In the genomic region with DNA sequence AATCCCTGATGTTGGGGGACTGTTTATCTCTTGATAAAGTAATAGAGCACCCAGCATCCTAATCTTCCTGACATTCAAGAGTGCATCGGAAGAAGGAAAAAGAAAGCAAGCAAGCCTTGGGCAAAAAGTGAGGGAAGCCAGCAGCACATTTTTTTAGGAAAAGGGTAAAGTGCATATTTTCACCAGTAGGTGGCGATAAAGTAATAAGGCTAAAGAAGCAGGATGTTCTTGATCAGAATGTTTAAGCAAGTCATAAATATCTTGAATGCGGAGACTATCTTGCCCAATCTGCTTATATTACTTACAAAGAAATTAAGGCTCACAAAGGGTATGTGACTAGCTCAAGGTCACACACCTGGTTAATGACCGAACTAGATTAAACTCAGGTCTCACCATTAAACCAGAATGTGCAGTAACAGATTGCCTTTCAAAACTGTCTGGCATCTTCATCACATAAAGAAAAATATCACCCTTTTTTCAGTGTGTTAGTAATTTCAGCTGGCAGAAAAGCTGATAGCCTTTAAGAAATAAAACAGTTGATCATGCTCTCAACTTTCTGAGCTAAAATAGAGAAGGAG, we compare ENCODE assay signal across 1 cellular context.
A peak's percentile ranks its signal among the peaks of the same experiment; 100 is the strongest.
TF ChIP-seq lines count a peak whose summit lies in the region.

No MANE protein-coding gene starts in this region.

TF ChIP-seq in HepG2, 621 proteins besides CTCF, POLR2A, EP300 and RAD21 (continued from another document):
- TF ChIP-seq, protein P1, sequence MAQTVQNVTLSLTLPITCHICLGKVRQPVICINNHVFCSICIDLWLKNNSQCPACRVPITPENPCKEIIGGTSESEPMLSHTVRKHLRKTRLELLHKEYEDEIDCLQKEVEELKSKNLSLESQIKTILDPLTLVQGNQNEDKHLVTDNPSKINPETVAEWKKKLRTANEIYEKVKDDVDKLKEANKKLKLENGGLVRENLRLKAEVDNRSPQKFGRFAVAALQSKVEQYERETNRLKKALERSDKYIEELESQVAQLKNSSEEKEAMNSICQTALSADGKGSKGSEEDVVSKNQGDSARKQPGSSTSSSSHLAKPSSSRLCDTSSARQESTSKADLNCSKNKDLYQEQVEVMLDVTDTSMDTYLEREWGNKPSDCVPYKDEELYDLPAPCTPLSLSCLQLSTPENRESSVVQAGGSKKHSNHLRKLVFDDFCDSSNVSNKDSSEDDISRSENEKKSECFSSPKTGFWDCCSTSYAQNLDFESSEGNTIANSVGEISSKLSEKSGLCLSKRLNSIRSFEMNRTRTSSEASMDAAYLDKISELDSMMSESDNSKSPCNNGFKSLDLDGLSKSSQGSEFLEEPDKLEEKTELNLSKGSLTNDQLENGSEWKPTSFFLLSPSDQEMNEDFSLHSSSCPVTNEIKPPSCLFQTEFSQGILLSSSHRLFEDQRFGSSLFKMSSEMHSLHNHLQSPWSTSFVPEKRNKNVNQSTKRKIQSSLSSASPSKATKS (CRISPR knock-in tag; IDR thresholded peaks at IDR 0.05), result no peak
- TF ChIP-seq ZNF143 (CRISPR knock-in tag; IDR thresholded peaks at IDR 0.05), result no peak
- TF ChIP-seq STAG1 (CRISPR knock-in tag; IDR thresholded peaks at IDR 0.05), result peak; percentile 78
- TF ChIP-seq ZC3H13 (CRISPR knock-in tag; IDR thresholded peaks at IDR 0.05), result no peak
- TF ChIP-seq NCOR1 (IDR thresholded peaks at IDR 0.05; ENCODE audit: borderline replicate concordance, low read length), result no peak
- TF ChIP-seq, protein P2, sequence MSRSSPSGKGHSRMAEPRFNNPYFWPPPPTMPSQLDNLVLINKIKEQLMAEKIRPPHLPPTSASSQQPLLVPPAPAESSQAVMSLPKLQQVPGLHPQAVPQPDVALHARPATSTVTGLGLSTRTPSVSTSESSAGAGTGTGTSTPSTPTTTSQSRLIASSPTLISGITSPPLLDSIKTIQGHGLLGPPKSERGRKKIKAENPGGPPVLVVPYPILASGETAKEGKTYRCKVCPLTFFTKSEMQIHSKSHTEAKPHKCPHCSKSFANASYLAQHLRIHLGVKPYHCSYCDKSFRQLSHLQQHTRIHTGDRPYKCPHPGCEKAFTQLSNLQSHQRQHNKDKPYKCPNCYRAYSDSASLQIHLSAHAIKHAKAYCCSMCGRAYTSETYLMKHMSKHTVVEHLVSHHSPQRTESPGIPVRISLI (CRISPR knock-in tag; IDR thresholded peaks at IDR 0.05; ENCODE audit: borderline replicate concordance), result peak; percentile 49; the same call in 1 of the 2 replicates
- peak; percentile 50 for TF ChIP-seq SMC3 (IDR thresholded peaks at IDR 0.05; ENCODE audit: low read length)
- no peak for TF ChIP-seq IRX3 (CRISPR knock-in tag; IDR thresholded peaks at IDR 0.05; ENCODE audit: borderline replicate concordance, low read depth)
- TF ChIP-seq MED13 (CRISPR knock-in tag; IDR thresholded peaks at IDR 0.05), result no peak
- TF ChIP-seq, protein P3, sequence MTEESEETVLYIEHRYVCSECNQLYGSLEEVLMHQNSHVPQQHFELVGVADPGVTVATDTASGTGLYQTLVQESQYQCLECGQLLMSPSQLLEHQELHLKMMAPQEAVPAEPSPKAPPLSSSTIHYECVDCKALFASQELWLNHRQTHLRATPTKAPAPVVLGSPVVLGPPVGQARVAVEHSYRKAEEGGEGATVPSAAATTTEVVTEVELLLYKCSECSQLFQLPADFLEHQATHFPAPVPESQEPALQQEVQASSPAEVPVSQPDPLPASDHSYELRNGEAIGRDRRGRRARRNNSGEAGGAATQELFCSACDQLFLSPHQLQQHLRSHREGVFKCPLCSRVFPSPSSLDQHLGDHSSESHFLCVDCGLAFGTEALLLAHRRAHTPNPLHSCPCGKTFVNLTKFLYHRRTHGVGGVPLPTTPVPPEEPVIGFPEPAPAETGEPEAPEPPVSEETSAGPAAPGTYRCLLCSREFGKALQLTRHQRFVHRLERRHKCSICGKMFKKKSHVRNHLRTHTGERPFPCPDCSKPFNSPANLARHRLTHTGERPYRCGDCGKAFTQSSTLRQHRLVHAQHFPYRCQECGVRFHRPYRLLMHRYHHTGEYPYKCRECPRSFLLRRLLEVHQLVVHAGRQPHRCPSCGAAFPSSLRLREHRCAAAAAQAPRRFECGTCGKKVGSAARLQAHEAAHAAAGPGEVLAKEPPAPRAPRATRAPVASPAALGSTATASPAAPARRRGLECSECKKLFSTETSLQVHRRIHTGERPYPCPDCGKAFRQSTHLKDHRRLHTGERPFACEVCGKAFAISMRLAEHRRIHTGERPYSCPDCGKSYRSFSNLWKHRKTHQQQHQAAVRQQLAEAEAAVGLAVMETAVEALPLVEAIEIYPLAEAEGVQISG (CRISPR knock-in tag; IDR thresholded peaks at IDR 0.05), result no peak
- TF ChIP-seq SP2 (CRISPR knock-in tag; IDR thresholded peaks at IDR 0.05), result no peak
- TF ChIP-seq TEAD2 (CRISPR knock-in tag; IDR thresholded peaks at IDR 0.05), result no peak
- TF ChIP-seq, protein P4, sequence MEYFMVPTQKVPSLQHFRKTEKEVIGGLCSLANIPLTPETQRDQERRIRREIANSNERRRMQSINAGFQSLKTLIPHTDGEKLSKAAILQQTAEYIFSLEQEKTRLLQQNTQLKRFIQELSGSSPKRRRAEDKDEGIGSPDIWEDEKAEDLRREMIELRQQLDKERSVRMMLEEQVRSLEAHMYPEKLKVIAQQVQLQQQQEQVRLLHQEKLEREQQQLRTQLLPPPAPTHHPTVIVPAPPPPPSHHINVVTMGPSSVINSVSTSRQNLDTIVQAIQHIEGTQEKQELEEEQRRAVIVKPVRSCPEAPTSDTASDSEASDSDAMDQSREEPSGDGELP (IDR thresholded peaks at IDR 0.05; ENCODE audit: borderline replicate concordance, low read depth), result no peak
- TF ChIP-seq NFRKB (IDR thresholded peaks at IDR 0.05), result no peak
- no peak for TF ChIP-seq YY1 (IDR thresholded peaks at IDR 0.05; ENCODE audit: insufficient read depth, insufficient replicate concordance, low read depth, low read length)
- TF ChIP-seq, protein P5, sequence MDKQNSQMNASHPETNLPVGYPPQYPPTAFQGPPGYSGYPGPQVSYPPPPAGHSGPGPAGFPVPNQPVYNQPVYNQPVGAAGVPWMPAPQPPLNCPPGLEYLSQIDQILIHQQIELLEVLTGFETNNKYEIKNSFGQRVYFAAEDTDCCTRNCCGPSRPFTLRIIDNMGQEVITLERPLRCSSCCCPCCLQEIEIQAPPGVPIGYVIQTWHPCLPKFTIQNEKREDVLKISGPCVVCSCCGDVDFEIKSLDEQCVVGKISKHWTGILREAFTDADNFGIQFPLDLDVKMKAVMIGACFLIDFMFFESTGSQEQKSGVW (CRISPR knock-in tag; IDR thresholded peaks at IDR 0.05; ENCODE audit: borderline replicate concordance), result no peak
